ENCODE assay signal across 23 cellular contexts in the genomic region with DNA sequence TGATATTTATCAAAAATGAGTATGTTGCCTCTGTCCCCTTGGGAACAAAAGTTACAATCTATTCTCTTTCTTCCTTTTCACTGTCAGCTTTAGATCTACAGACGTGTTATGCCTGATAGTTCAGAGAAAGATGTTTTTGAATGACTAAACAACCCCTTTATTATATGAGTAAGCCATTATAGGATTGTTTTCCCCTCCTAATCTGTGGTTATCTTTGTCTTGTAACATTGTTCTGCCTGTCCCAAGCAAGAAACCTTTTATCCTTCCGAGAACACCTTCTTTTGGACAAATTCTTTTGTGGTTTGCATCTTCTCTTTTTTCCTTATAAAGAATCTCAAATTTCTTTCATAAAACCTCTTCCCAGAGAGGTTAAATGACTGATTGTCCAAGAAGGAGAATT.
DNase-seq lines count a peak whose midpoint lies in the region; ATAC-seq and TF ChIP-seq lines count a peak whose summit lies in the region.
"Had no signal": no experiment of that assay in that cellular context is flagged by ENCODE, and none has a peak within 500 bp of the region (broad histone marks: within the 10 kb centered on the region; RNA-seq: fewer than 3 reads in every experiment).

No MANE protein-coding gene starts in this region.

- POLR2A ChIA-PET in SK-N-SH (lab: Yijun Ruan, JAX): no interaction called here

- TF ChIP-seq EP300 in SK-N-SH (IDR thresholded peaks at IDR 0.05; ENCODE audit: borderline replicate concordance in 1 of 2, low read depth in 1 of 2, low read length in 1 of 2) (0 out of 4 replicates have a peak, but pooled peaks of 1 of the 2 experiments have one; percentile 9), sigmoid colon (IDR thresholded peaks at IDR 0.05) (no peak)

- no peak for DNase-seq in SK-N-SH
- DNase-seq in LHCN-M2 (ENCODE audit: low read depth): peak; percentile 79
- DNase-seq in chondrocyte (ENCODE audit: low spot score): no peak
- no peak for DNase-seq in osteocyte (ENCODE audit: extremely low spot score, unreplicated experiment)
- DNase-seq in sigmoid colon: no peak
- no peak for DNase-seq in DMS53 treated with DMSO at 0.1 percent for 48 hours (lab: John Stamatoyannopoulos, UW; ENCODE audit: unreplicated experiment)
- DNase-seq: activated effector memory CD4-positive, alpha-beta T cell treated with Interleukin-2 at 50 U/mL for 16 hours; anterior cingulate cortex; CD4-positive, CD25-positive, alpha-beta regulatory T cell; erythroblast; immature natural killer cell; MM.1S; naive thymus-derived CD8-positive, alpha-beta T cell; NCI-H187; NCI-H446; Right ventricle myocardium superior; stimulated activated naive CD4-positive, alpha-beta T cell; trophoblast cell had no signal

- H3K9me2 ChIP-seq in SK-N-SH: no peaks in the 10 kb centered on the region

- H3F3A ChIP-seq in SK-N-SH (replicated peaks; ENCODE audit: insufficient read depth): peaks cover 68% of the 10 kb centered on the region

- 22% methylated on average over 2 of the region's 2 CpGs for WGBS in SK-N-SH (ENCODE audit: low lambda C conversion rate)
- 78 to 82% methylated on average over 2 of the region's 2 CpGs for WGBS in sigmoid colon, 2 donors

- CTCF ChIA-PET in SK-N-SH (lab: Yijun Ruan, JAX): interaction anchor here (0.9 kb wide), 1 partner anchor 11 kb away, joined by 4 read pairs; no protein-coding TSS in a partner anchor

- peak overlapping the region; percentile 64 for H3K9ac ChIP-seq in SK-N-SH

- H3K4me1 ChIP-seq in SK-N-SH (ENCODE audit: control insufficient read depth in 1 of 2, insufficient read depth in 2 of 2, low read depth in 1 of 2, low read length in 1 of 2) (peaks cover 0 to 59% of the 10 kb centered on the region in 2 experiments; a peak in 3 of 4 replicates), sigmoid colon (no peaks in the 10 kb centered on the region)

- H2AFZ ChIP-seq in SK-N-SH (ENCODE audit: low read depth): no peak overlapping the region

- H3K36me3 ChIP-seq in SK-N-SH (replicated peaks in 1 of 2; ENCODE audit: control insufficient read depth in 1 of 2, insufficient read depth in 2 of 2, low read length in 1 of 2) (peaks cover 0 to 5% of the 10 kb centered on the region in 2 experiments), sigmoid colon (no peaks in the 10 kb centered on the region)

- H3K27ac ChIP-seq in SK-N-SH (ENCODE audit: low read depth in 2 of 2, low read length in 1 of 2): peak overlapping the region in 1 of 2 experiments; percentile 97; a peak in 3 of 4 replicates
- no peak overlapping the region for H3K27ac ChIP-seq in sigmoid colon
- H3K27ac ChIP-seq: 22Rv1 had no signal

- peaks cover 73% of the 10 kb centered on the region for H3K4me1 Mint-ChIP-seq in chondrocyte (ENCODE audit: low read depth)
- H3K4me1 Mint-ChIP-seq in osteocyte (ENCODE audit: unreplicated experiment): peaks cover 76% of the 10 kb centered on the region

- no peak for TF ChIP-seq RAD21 in SK-N-SH (IDR thresholded peaks at IDR 0.05; ENCODE audit: low read length)

- no peaks in the 10 kb centered on the region for H4K20me1 ChIP-seq in SK-N-SH (ENCODE audit: insufficient read depth)

- H3K27me3 Mint-ChIP-seq in chondrocyte (ENCODE audit: low read depth) (no peaks in the 10 kb centered on the region), osteocyte (ENCODE audit: unreplicated experiment) (no peaks in the 10 kb centered on the region)
- H3K27me3 Mint-ChIP-seq: CD4-positive, CD25-positive, alpha-beta regulatory T cell; naive thymus-derived CD8-positive, alpha-beta T cell had no signal

- H3K9me3 ChIP-seq in SK-N-SH: no peaks in the 10 kb centered on the region
- no peaks in the 10 kb centered on the region for H3K9me3 ChIP-seq in sigmoid colon

- no peak for TF ChIP-seq POLR2A in sigmoid colon (IDR thresholded peaks at IDR 0.05)

- H3K4me3 ChIP-seq in SK-N-SH (ENCODE audit: low read depth in 2 of 2, low read length in 1 of 2) (no peak overlapping the region), sigmoid colon (no peak overlapping the region)
- H3K4me3 ChIP-seq: lung had no signal

- intact Hi-C loops in sigmoid colon (cut with DNase I): no loop called here

- H3K27me3 ChIP-seq in SK-N-SH (ENCODE audit: insufficient read depth) (no peaks in the 10 kb centered on the region), sigmoid colon (no peaks in the 10 kb centered on the region)

- no peak for TF ChIP-seq CTCF in SK-N-SH (IDR thresholded peaks at IDR 0.05)
- no peak for TF ChIP-seq CTCF in chondrocyte (IDR thresholded peaks at IDR 0.05)
- TF ChIP-seq CTCF in osteocyte (IDR thresholded peaks at IDR 0.05): no peak
- no peak for TF ChIP-seq CTCF in sigmoid colon (IDR thresholded peaks at IDR 0.05)

- H3K4me3 Mint-ChIP-seq in chondrocyte (ENCODE audit: unreplicated experiment): no peak overlapping the region
- peak overlapping the region; percentile 62 for H3K4me3 Mint-ChIP-seq in osteocyte (ENCODE audit: unreplicated experiment)
- H3K4me3 Mint-ChIP-seq: CD4-positive, CD25-positive, alpha-beta regulatory T cell; immature natural killer cell; naive thymus-derived CD8-positive, alpha-beta T cell; T-helper 1 cell treated with Interleukin-12 subunit alpha and Interleukin-12 subunit beta and Interleukin-4 antibody, amounts not matched to agents 30 μg/mL and 1 μg/mL, for 36 hours had no signal

- H3K27ac Mint-ChIP-seq in chondrocyte (ENCODE audit: unreplicated experiment) (peak overlapping the region; percentile 97), osteocyte (ENCODE audit: unreplicated experiment) (peak overlapping the region; percentile 98)
- H3K27ac Mint-ChIP-seq: CD4-positive, CD25-positive, alpha-beta regulatory T cell; immature natural killer cell; T-helper 1 cell treated with Interleukin-12 subunit alpha and Interleukin-12 subunit beta and Interleukin-4 antibody, amounts not matched to agents 30 μg/mL and 1 μg/mL, for 36 hours had no signal

- H3K36me3 Mint-ChIP-seq in chondrocyte (ENCODE audit: low read depth) (no peaks in the 10 kb centered on the region), osteocyte (ENCODE audit: unreplicated experiment) (no peaks in the 10 kb centered on the region)
- H3K36me3 Mint-ChIP-seq: CD4-positive, CD25-positive, alpha-beta regulatory T cell had no signal

- H3K9me3 Mint-ChIP-seq in chondrocyte (ENCODE audit: low read depth) (no peaks in the 10 kb centered on the region), osteocyte (ENCODE audit: unreplicated experiment) (no peaks in the 10 kb centered on the region)
- H3K9me3 Mint-ChIP-seq: CD4-positive, CD25-positive, alpha-beta regulatory T cell; immature natural killer cell; naive thymus-derived CD8-positive, alpha-beta T cell; T-helper 1 cell treated with Interleukin-12 subunit alpha and Interleukin-12 subunit beta and Interleukin-4 antibody, amounts not matched to agents 30 μg/mL and 1 μg/mL, for 36 hours had no signal

- H3K79me2 ChIP-seq in SK-N-SH (ENCODE audit: insufficient read depth): 0 out of 2 replicates have a peak, but pooled peaks cover 7% of the 10 kb centered on the region

- no peak for ATAC-seq in SK-N-SH treated with all-trans-retinoic acid at 6 μM for 48 hours
- ATAC-seq in HG02973 (IDR thresholded peaks at IDR 0.05; ENCODE audit: unreplicated experiment): no peak
- ATAC-seq: naive thymus-derived CD8-positive, alpha-beta T cell had no signal

- peak overlapping the region; percentile 49; the same call in 1 of the 2 replicates for H3K4me2 ChIP-seq in SK-N-SH

TF ChIP-seq in SK-N-SH, 30 proteins besides CTCF, POLR2A, EP300 and RAD21 (continues in another document):
- TF ChIP-seq POLR2AphosphoS5 (IDR thresholded peaks at IDR 0.05; ENCODE audit: low read depth, low read length) (no peak), FOSL2 (IDR thresholded peaks at IDR 0.05; ENCODE audit: borderline replicate concordance, low read depth) (peak; percentile 20; the same call in 1 of the 2 replicates), RCOR1 (IDR thresholded peaks at IDR 0.05; ENCODE audit: low read length) (no peak), FOXM1 (IDR thresholded peaks at IDR 0.05; ENCODE audit: low read depth) (no peak), NRF1 (IDR thresholded peaks at IDR 0.05; ENCODE audit: low read depth, low read length) (no peak), SMC3 (IDR thresholded peaks at IDR 0.05; ENCODE audit: low read depth, low read length) (no peak), NFIC (IDR thresholded peaks at IDR 0.05; ENCODE audit: borderline replicate concordance) (no peak), SIN3A (IDR thresholded peaks at IDR 0.05; ENCODE audit: borderline replicate concordance, low read depth, low read length) (no peak), RXRA (IDR thresholded peaks at IDR 0.05; ENCODE audit: borderline replicate concordance, low read depth) (0 out of 2 replicates have a peak, but pooled peaks have one; percentile 21), FOXJ3 (CRISPR knock-in tag; IDR thresholded peaks at IDR 0.05) (no peak), JUND (IDR thresholded peaks at IDR 0.05) (peak; percentile 22), GATA2 (CRISPR knock-in tag; IDR thresholded peaks at IDR 0.05) (no peak)
- TF ChIP-seq, protein P1, sequence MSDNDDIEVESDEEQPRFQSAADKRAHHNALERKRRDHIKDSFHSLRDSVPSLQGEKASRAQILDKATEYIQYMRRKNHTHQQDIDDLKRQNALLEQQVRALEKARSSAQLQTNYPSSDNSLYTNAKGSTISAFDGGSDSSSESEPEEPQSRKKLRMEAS (IDR thresholded peaks at IDR 0.05; ENCODE audit: low read depth): no peak

TF ChIP-seq in SK-N-SH treated with all-trans-retinoic acid at 6 μM for 48 hours, 23 proteins besides CTCF, POLR2A, EP300 and RAD21 (continues in another document):
- TF ChIP-seq RARB (CRISPR knock-in tag; IDR thresholded peaks at IDR 0.05) (no peak), ZFP30 (CRISPR knock-in tag; IDR thresholded peaks at IDR 0.05) (no peak)
- TF ChIP-seq, protein P2, sequence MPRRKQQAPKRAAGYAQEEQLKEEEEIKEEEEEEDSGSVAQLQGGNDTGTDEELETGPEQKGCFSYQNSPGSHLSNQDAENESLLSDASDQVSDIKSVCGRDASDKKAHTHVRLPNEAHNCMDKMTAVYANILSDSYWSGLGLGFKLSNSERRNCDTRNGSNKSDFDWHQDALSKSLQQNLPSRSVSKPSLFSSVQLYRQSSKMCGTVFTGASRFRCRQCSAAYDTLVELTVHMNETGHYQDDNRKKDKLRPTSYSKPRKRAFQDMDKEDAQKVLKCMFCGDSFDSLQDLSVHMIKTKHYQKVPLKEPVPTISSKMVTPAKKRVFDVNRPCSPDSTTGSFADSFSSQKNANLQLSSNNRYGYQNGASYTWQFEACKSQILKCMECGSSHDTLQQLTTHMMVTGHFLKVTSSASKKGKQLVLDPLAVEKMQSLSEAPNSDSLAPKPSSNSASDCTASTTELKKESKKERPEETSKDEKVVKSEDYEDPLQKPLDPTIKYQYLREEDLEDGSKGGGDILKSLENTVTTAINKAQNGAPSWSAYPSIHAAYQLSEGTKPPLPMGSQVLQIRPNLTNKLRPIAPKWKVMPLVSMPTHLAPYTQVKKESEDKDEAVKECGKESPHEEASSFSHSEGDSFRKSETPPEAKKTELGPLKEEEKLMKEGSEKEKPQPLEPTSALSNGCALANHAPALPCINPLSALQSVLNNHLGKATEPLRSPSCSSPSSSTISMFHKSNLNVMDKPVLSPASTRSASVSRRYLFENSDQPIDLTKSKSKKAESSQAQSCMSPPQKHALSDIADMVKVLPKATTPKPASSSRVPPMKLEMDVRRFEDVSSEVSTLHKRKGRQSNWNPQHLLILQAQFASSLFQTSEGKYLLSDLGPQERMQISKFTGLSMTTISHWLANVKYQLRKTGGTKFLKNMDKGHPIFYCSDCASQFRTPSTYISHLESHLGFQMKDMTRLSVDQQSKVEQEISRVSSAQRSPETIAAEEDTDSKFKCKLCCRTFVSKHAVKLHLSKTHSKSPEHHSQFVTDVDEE (CRISPR knock-in tag; IDR thresholded peaks at IDR 0.05): no peak
